1 cellular context compared by ENCODE assay signal in the genomic region with DNA sequence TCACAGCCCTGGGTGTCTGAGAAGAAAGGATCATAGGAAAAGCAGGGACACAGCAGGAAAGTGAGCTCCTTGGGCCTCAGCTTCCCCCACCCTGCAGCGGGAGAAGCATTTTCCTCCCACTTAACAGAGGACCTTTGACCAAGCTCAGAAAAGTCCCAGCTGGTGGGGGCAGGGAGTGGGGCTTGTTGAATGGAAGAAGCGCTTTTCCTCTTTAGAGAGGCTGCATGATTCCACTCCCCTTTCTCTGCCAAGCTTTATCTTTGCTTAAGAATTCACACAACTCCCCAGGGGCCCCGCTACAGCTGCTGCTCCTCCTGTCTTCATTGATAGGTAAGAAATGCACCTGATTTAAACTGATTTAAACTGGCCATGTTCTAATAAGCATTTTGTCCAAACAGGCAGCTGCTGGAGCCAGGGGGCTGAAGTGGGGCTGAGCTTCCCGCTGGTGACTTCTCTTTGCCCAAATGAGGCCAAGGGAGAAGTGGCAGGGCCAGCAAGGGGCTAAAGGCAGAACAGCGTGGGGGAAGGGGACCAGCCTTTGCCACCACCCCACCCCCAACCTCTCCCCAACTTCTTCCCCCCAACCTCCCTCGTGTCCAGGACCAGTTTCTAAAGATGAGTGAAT.
TF ChIP-seq lines count a peak whose summit lies in the region.

No MANE protein-coding gene starts in this region.

TF ChIP-seq in A549, 52 proteins besides CTCF, POLR2A, EP300 and RAD21 (continued from another document):
- no peak for TF ChIP-seq NFE2L2 (conservative IDR thresholded peaks at IDR 0.05; ENCODE audit: low read length)
- TF ChIP-seq HOXB5 (CRISPR knock-in tag; IDR thresholded peaks at IDR 0.05) = no peak
- TF ChIP-seq GATA3 (IDR thresholded peaks at IDR 0.05; ENCODE audit: borderline replicate concordance) = no peak
- TF ChIP-seq JUN (IDR thresholded peaks at IDR 0.05) = no peak
- TF ChIP-seq ESRRA (IDR thresholded peaks at IDR 0.05; ENCODE audit: borderline replicate concordance, low read length) = no peak
- no peak for TF ChIP-seq MAZ (IDR thresholded peaks at IDR 0.05; ENCODE audit: borderline replicate concordance, low read depth, low read length)
- TF ChIP-seq, protein P1, sequence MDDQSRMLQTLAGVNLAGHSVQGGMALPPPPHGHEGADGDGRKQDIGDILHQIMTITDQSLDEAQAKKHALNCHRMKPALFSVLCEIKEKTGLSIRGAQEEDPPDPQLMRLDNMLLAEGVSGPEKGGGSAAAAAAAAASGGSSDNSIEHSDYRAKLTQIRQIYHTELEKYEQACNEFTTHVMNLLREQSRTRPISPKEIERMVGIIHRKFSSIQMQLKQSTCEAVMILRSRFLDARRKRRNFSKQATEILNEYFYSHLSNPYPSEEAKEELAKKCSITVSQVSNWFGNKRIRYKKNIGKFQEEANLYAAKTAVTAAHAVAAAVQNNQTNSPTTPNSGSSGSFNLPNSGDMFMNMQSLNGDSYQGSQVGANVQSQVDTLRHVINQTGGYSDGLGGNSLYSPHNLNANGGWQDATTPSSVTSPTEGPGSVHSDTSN (IDR thresholded peaks at IDR 0.05) = no peak
TF ChIP-seq in A549: peak in this region for 0.
